Comparison of ENCODE assay signal across 19 cellular contexts in the genomic region with DNA sequence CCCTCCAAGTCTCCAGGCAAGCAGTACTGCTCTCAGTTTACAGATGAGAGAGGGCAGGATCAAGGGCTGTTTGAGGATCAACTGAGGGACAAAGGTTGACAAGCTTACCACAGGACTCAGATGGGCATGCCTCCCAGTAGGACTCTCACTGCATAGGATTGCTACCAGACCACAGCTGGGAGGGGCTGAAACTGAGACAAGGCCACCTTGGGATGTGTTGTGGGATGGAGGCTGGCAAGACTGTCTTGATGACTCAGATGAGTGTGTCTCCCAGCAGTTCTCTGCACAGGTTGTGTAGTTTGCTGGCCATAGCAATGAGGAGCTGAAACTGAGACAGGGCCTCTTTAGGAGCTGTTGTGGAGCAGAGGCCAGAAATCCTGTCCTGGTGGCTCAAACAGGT.
"Had no signal": no experiment of that assay in that cellular context is flagged by ENCODE, and none has a peak within 500 bp of the region (broad histone marks: within the 10 kb centered on the region; RNA-seq: fewer than 3 reads in every experiment).

No MANE protein-coding gene starts in this region.

- H3K4me1 ChIP-seq: esophagus squamous epithelium, testis, tibial nerve had no signal

- H3K27me3 ChIP-seq: esophagus squamous epithelium, hepatocyte, neutrophil, testis, tibial nerve had no signal

- DNase-seq: effector memory CD8-positive, alpha-beta T cell; esophagus squamous epithelium; foreskin fibroblast; left colon; mucosa of descending colon; naive thymus-derived CD8-positive, alpha-beta T cell; posterior cingulate gyrus; right cardiac atrium; stimulated activated CD4-positive, alpha-beta T cell treated with anti-CD3 and anti-CD28 coated beads, Interleukin-2, amount 100 ng/mL, for 48 hours; stimulated activated CD8-positive, alpha-beta memory T cell treated with anti-CD3 and anti-CD28 coated beads, Interleukin-4, amount 100 ng/mL, for 48 hours; stimulated activated naive CD8-positive, alpha-beta T cell treated with anti-CD3 and anti-CD28 coated beads, Interleukin-15, Interleukin-2, amounts not matched to agents 100 U/mL and 50 U/mL, for 24 hours; testis had no signal

- H3K4me3 Mint-ChIP-seq: central memory CD8-positive, alpha-beta T cell; dendritic cell treated with granulocyte-macrophage colony-stimulating factor and Interleukin-4, amounts not matched to agents 40 ng/mL and 50 ng/mL, for 4 days; effector memory CD8-positive, alpha-beta T cell; naive thymus-derived CD8-positive, alpha-beta T cell; stimulated activated effector memory CD8-positive, alpha-beta T cell treated with anti-CD3 and anti-CD28 coated beads, Interleukin-12 subunit alpha, Interleukin-12 subunit beta, amount 100 ng/mL, for 72 hours had no signal

- H3K27ac ChIP-seq: esophagus squamous epithelium, hepatocyte, neutrophil, testis, tibial nerve had no signal

- H3K36me3 Mint-ChIP-seq: naive thymus-derived CD8-positive, alpha-beta T cell; stimulated activated effector memory CD8-positive, alpha-beta T cell treated with anti-CD3 and anti-CD28 coated beads, Interleukin-12 subunit alpha, Interleukin-12 subunit beta, amount 100 ng/mL, for 72 hours had no signal

- H3K27ac Mint-ChIP-seq: dendritic cell treated with granulocyte-macrophage colony-stimulating factor and Interleukin-4, amounts not matched to agents 40 ng/mL and 50 ng/mL, for 4 days; effector memory CD8-positive, alpha-beta T cell; naive thymus-derived CD8-positive, alpha-beta T cell; stimulated activated effector memory CD8-positive, alpha-beta T cell treated with anti-CD3 and anti-CD28 coated beads, Interleukin-12 subunit alpha, Interleukin-12 subunit beta, amount 100 ng/mL, for 72 hours had no signal

- H3K27me3 Mint-ChIP-seq: central memory CD8-positive, alpha-beta T cell; dendritic cell treated with granulocyte-macrophage colony-stimulating factor and Interleukin-4, amounts not matched to agents 40 ng/mL and 50 ng/mL, for 4 days; effector memory CD8-positive, alpha-beta T cell had no signal

- H3K4me3 ChIP-seq: esophagus squamous epithelium, hepatocyte, mucosa of descending colon, smooth muscle cell, testis, tibial nerve had no signal

- H3K4me1 Mint-ChIP-seq: central memory CD8-positive, alpha-beta T cell; naive thymus-derived CD8-positive, alpha-beta T cell; stimulated activated effector memory CD8-positive, alpha-beta T cell treated with anti-CD3 and anti-CD28 coated beads, Interleukin-12 subunit alpha, Interleukin-12 subunit beta, amount 100 ng/mL, for 72 hours had no signal

- ATAC-seq: effector memory CD8-positive, alpha-beta T cell; left colon; mucosa of descending colon; naive thymus-derived CD8-positive, alpha-beta T cell; right cardiac atrium; stimulated activated effector memory CD8-positive, alpha-beta T cell treated with anti-CD3 and anti-CD28 coated beads, Interleukin-12 subunit alpha, Interleukin-12 subunit beta, amount 100 ng/mL, for 72 hours; stimulated activated naive CD8-positive, alpha-beta T cell treated with anti-CD3 and anti-CD28 coated beads, Interleukin-15, Interleukin-2, amounts not matched to agents 100 U/mL and 50 U/mL, for 24 hours had no signal

- H3K36me3 ChIP-seq: esophagus squamous epithelium, neutrophil, tibial nerve had no signal

- H3K9me3 ChIP-seq: neutrophil, testis had no signal
